In genomic region chr2:194549387-194549786, GRCh38 we compare ENCODE assay signal across 8 cellular contexts.
"Had no signal": no experiment of that assay in that cellular context is flagged by ENCODE, and none has a peak within 500 bp of the region (broad histone marks: within the 10 kb centered on the region; RNA-seq: fewer than 3 reads in every experiment).

No MANE protein-coding gene starts in this region.

- H3K4me1 ChIP-seq: HAP-1 had no signal

- H3K9me3 Mint-ChIP-seq: GM23338 had no signal

- H3K27ac ChIP-seq: GM23248 had no signal

- H3K9ac ChIP-seq: GM23248 had no signal

- H3K4me2 ChIP-seq: GM23338 had no signal

- H3K4me3 Mint-ChIP-seq: GM23338, HFFc6 had no signal

- H3K9me3 ChIP-seq: HAP-1 had no signal

- ATAC-seq: GM23338, HCT116 had no signal

- H3K4me3 ChIP-seq: GM23248, GM23338, HAP-1 had no signal

- H3K36me3 ChIP-seq: HAP-1 had no signal

- H3K27ac Mint-ChIP-seq: GM23338, HFFc6 had no signal

- H3K4me1 Mint-ChIP-seq: GM23338 had no signal

- DNase-seq: GM23248, GOT3, H7, HCEC 1CT, HFFc6 had no signal

- H2AFZ ChIP-seq: GM23248, GM23338 had no signal
